Comparison of ENCODE assay signal across 9 cellular contexts in genomic region chr6:142378138-142378875, GRCh38.
A peak's percentile ranks its signal among the peaks of the same experiment; 100 is the strongest.
DNase-seq lines count a peak whose midpoint lies in the region; TF ChIP-seq lines count a peak whose summit lies in the region.
"Had no signal": no experiment of that assay in that cellular context is flagged by ENCODE, and none has a peak within 500 bp of the region (broad histone marks: within the 10 kb centered on the region; RNA-seq: fewer than 3 reads in every experiment).

No MANE protein-coding gene starts in this region.

- DNase-seq in AG08395 (ENCODE audit: low spot score): peak; percentile 39
- DNase-seq in HuH-7 (ENCODE audit: low spot score): peak; percentile 42
- peak; percentile 73 for DNase-seq in SK-MEL-5 (ENCODE audit: low read depth, low spot score)
- peak; percentile 40 for DNase-seq in hepatocyte (ENCODE audit: low spot score)
- no peak for DNase-seq in activated naive CD4-positive, alpha-beta T cell treated with anti-CD3 and anti-CD28 coated beads, Interleukin-2, amount 50 U/mL, for 16 hours
- no peak for DNase-seq in NCI-H2196 (lab: John Stamatoyannopoulos, UW; ENCODE audit: unreplicated experiment)
- no peak for DNase-seq in activated naive CD4-positive, alpha-beta T cell treated with anti-CD3 and anti-CD28 coated beads, Interleukin-2, amount 10 ng/mL, durations not matched to agents 7 days and 5 days
- DNase-seq in stimulated activated CD4-positive, alpha-beta T cell treated with anti-CD3 and anti-CD28 coated beads, Interleukin-15, amount 100 ng/mL, for 24 hours: no peak
- DNase-seq: stimulated activated CD4-positive, alpha-beta T cell treated with anti-CD3 and anti-CD28 coated beads, Interleukin-2, amount 100 ng/mL, for 48 hours had no signal

- H3K27ac ChIP-seq in hepatocyte: peak overlapping the region; percentile 69

- CTCF ChIA-PET in activated naive CD4-positive, alpha-beta T cell treated with anti-CD3 and anti-CD28 coated beads, Interleukin-2, amount 10 ng/mL, durations not matched to agents 7 days and 5 days (lab: Charles Lee): no interaction called here

- no peaks in the 10 kb centered on the region for H3K36me3 Mint-ChIP-seq in activated naive CD4-positive, alpha-beta T cell treated with anti-CD3 and anti-CD28 coated beads, Interleukin-2, amount 10 ng/mL, durations not matched to agents 7 days and 5 days

- no peak for TF ChIP-seq CTCF in hepatocyte (IDR thresholded peaks at IDR 0.05; ENCODE audit: poor library complexity)

- H2AFZ ChIP-seq in hepatocyte: no peak overlapping the region

- no peaks in the 10 kb centered on the region for H3K9me3 ChIP-seq in hepatocyte (ENCODE audit: low read depth)

- H3K27me3 Mint-ChIP-seq in activated naive CD4-positive, alpha-beta T cell treated with anti-CD3 and anti-CD28 coated beads, Interleukin-2, amount 10 ng/mL, durations not matched to agents 7 days and 5 days: peaks cover 4% of the 10 kb centered on the region

- H3K9me3 Mint-ChIP-seq in activated naive CD4-positive, alpha-beta T cell treated with anti-CD3 and anti-CD28 coated beads, Interleukin-2, amount 10 ng/mL, durations not matched to agents 7 days and 5 days: no peaks in the 10 kb centered on the region

- H3K27me3 ChIP-seq in hepatocyte: no peaks in the 10 kb centered on the region

- no peaks in the 10 kb centered on the region for H4K20me1 ChIP-seq in hepatocyte (ENCODE audit: insufficient read depth, poor library complexity, severe bottlenecking)

- in situ Hi-C loops in SK-MEL-5 (cut with HindIII; ENCODE audit: low pct_unique_long_range_greater_than_20kb, low sequenced_read_pairs): no loop called here

- H3K9me2 ChIP-seq in hepatocyte (replicated peaks; ENCODE audit: insufficient read depth): no peaks in the 10 kb centered on the region

- 32% methylated on average over 2 of the region's 2 CpGs for WGBS in hepatocyte (ENCODE audit: low lambda C conversion rate, missing lambda C conversion rate)

- no peaks in the 10 kb centered on the region for H3K79me2 ChIP-seq in hepatocyte

- H3K4me2 ChIP-seq in hepatocyte: peak overlapping the region; percentile 28

- H3K4me1 Mint-ChIP-seq in activated naive CD4-positive, alpha-beta T cell treated with anti-CD3 and anti-CD28 coated beads, Interleukin-2, amount 10 ng/mL, durations not matched to agents 7 days and 5 days: no peaks in the 10 kb centered on the region

- no peaks in the 10 kb centered on the region for H3K36me3 ChIP-seq in hepatocyte (replicated peaks; ENCODE audit: insufficient read depth, low read depth)

- no peak overlapping the region for H3K4me3 Mint-ChIP-seq in activated naive CD4-positive, alpha-beta T cell treated with anti-CD3 and anti-CD28 coated beads, Interleukin-2, amount 10 ng/mL, durations not matched to agents 7 days and 5 days

- H3K27ac Mint-ChIP-seq in activated naive CD4-positive, alpha-beta T cell treated with anti-CD3 and anti-CD28 coated beads, Interleukin-2, amount 10 ng/mL, durations not matched to agents 7 days and 5 days: no peak overlapping the region

- peaks cover 53% of the 10 kb centered on the region for H3K4me1 ChIP-seq in hepatocyte (ENCODE audit: insufficient read depth)

- no peak overlapping the region for H3K4me3 ChIP-seq in hepatocyte

Comparison
In these comparisons a context has a peak if more than half of its experiments do, and no peak if none do; other contexts are left out.
1. DNase-seq: peak in AG08395 (single experiment), HuH-7 (single experiment), SK-MEL-5 (single experiment) and hepatocyte (single experiment); none in activated naive CD4-positive, alpha-beta T cell treated with anti-CD3 and anti-CD28 coated beads, Interleukin-2, amount 50 U/mL, for 16 hours (single experiment), NCI-H2196 (single experiment), activated naive CD4-positive, alpha-beta T cell treated with anti-CD3 and anti-CD28 coated beads, Interleukin-2, amount 10 ng/mL, durations not matched to agents 7 days and 5 days (single experiment) and stimulated activated CD4-positive, alpha-beta T cell treated with anti-CD3 and anti-CD28 coated beads, Interleukin-15, amount 100 ng/mL, for 24 hours (single experiment).